ENCODE assay signal across 27 cellular contexts in genomic region chr2:367246-367645, GRCh38.
"Had no signal": no experiment of that assay in that cellular context is flagged by ENCODE, and none has a peak within 500 bp of the region (broad histone marks: within the 10 kb centered on the region; RNA-seq: fewer than 3 reads in every experiment).

No MANE protein-coding gene starts in this region.

- H3K4me3 Mint-ChIP-seq: activated CD4-positive, alpha-beta T cell treated with anti-CD3 and anti-CD28 coated beads, Interleukin-2, amount 10 ng/mL, durations not matched to agents 24 days and 14 days; activated CD8-positive, alpha-beta T cell treated with anti-CD3 and anti-CD28 coated beads for 36 hours; activated naive CD4-positive, alpha-beta T cell treated with anti-CD3 and anti-CD28 coated beads, Interleukin-2, amount 50 U/mL, for 24 hours; activated naive CD8-positive, alpha-beta T cell treated with anti-CD3 and anti-CD28 coated beads, Interleukin-2, amount 10 ng/mL, durations not matched to agents 7 days and 5 days; activated T-cell treated with anti-CD3 and anti-CD28 coated beads, Interleukin-2, amount 50 U/mL, for 72 hours; activated T-helper 17 cell treated with anti-CD3 and anti-CD28 coated beads, Interleukin-2, amount 50 U/mL, for 72 hours; brain had no signal

- H3K27me3 ChIP-seq: ascending aorta had no signal

- DNase-seq: activated CD4-positive, alpha-beta T cell treated with anti-CD3 and anti-CD28 coated beads, Interleukin-2, amount 10 ng/mL, durations not matched to agents 24 days and 14 days; activated CD4-positive, alpha-beta T cell treated with anti-CD3 and anti-CD28 coated beads, Interleukin-2, amount 50 U/mL, for 4 hours; activated CD8-positive, alpha-beta T cell treated with anti-CD3 and anti-CD28 coated beads for 36 hours; activated effector memory CD4-positive, alpha-beta T cell treated with anti-CD3 and anti-CD28 coated beads, Interleukin-2, amount 50 U/mL, for 16 hours; activated naive CD4-positive, alpha-beta T cell treated with Interleukin-2 at 50 U/mL for 16 hours; activated naive CD8-positive, alpha-beta T cell treated with anti-CD3 and anti-CD28 coated beads, Interleukin-2, amount 10 ng/mL, durations not matched to agents 7 days and 5 days; activated T-cell treated with anti-CD3 and anti-CD28 coated beads, Interleukin-2, amount 50 U/mL, for 1 hour; activated T-cell treated with anti-CD3 and anti-CD28 coated beads, Interleukin-2, amount 50 U/mL, for 72 hours; amygdala; caudate nucleus; cerebellar nuclear complex; Kasumi-1; MM.1S; MV-4-11; NCI-H1092; NCI-H1436 treated with DMSO at 0.1 percent for 48 hours; NCI-H1694 treated with DMSO at 0.1 percent for 48 hours; NCI-H2029; NCI-H345; NCI-H524 treated with DMSO at 0.1 percent for 48 hours; RPMI8226; T1000 had no signal

- ATAC-seq: activated CD8-positive, alpha-beta T cell treated with anti-CD3 and anti-CD28 coated beads for 36 hours; activated T-cell treated with anti-CD3 and anti-CD28 coated beads, Interleukin-2, amount 50 U/mL, for 72 hours; activated T-helper 17 cell treated with anti-CD3 and anti-CD28 coated beads, Interleukin-2, amount 50 U/mL, for 72 hours; Panc1 had no signal

- H3K36me3 ChIP-seq: ascending aorta had no signal

- H3K27ac Mint-ChIP-seq: activated CD4-positive, alpha-beta T cell treated with anti-CD3 and anti-CD28 coated beads, Interleukin-2, amount 10 ng/mL, durations not matched to agents 24 days and 14 days; activated CD8-positive, alpha-beta T cell treated with anti-CD3 and anti-CD28 coated beads for 36 hours; activated naive CD4-positive, alpha-beta T cell treated with anti-CD3 and anti-CD28 coated beads, Interleukin-2, amount 50 U/mL, for 24 hours; activated naive CD8-positive, alpha-beta T cell treated with anti-CD3 and anti-CD28 coated beads, Interleukin-2, amount 10 ng/mL, durations not matched to agents 7 days and 5 days; activated T-cell treated with anti-CD3 and anti-CD28 coated beads, Interleukin-2, amount 50 U/mL, for 72 hours; activated T-helper 17 cell treated with anti-CD3 and anti-CD28 coated beads, Interleukin-2, amount 50 U/mL, for 72 hours; brain had no signal

- H3K4me3 ChIP-seq: ascending aorta had no signal

- H3K36me3 Mint-ChIP-seq: activated naive CD4-positive, alpha-beta T cell treated with anti-CD3 and anti-CD28 coated beads, Interleukin-2, amount 50 U/mL, for 24 hours; activated naive CD8-positive, alpha-beta T cell treated with anti-CD3 and anti-CD28 coated beads, Interleukin-2, amount 10 ng/mL, durations not matched to agents 7 days and 5 days; brain had no signal

- H3K4me1 Mint-ChIP-seq: activated naive CD4-positive, alpha-beta T cell treated with anti-CD3 and anti-CD28 coated beads, Interleukin-2, amount 50 U/mL, for 24 hours; activated T-helper 17 cell treated with anti-CD3 and anti-CD28 coated beads, Interleukin-2, amount 50 U/mL, for 72 hours; brain had no signal

- H3K27me3 Mint-ChIP-seq: activated CD8-positive, alpha-beta T cell treated with anti-CD3 and anti-CD28 coated beads for 36 hours; brain had no signal
